In genomic region chr10:6511347-6511746, GRCh38 we compare ENCODE assay signal across 19 cellular contexts.
DNase-seq lines count a peak whose midpoint lies in the region; ATAC-seq, FAIRE-seq and TF ChIP-seq lines count a peak whose summit lies in the region.
"Had no signal": no experiment of that assay in that cellular context is flagged by ENCODE, and none has a peak within 500 bp of the region (broad histone marks: within the 10 kb centered on the region; RNA-seq: fewer than 3 reads in every experiment).

No MANE protein-coding gene starts in this region.

- H3F3A ChIP-seq in smooth muscle cell (ENCODE audit: low read depth) = no peaks in the 10 kb centered on the region

- H2AFZ ChIP-seq in HepG2 (ENCODE audit: low read length) (no peak overlapping the region), smooth muscle cell (ENCODE audit: low read depth) (no peak overlapping the region)

- DNase-seq in T-helper 1 cell (no peak), HepG2 (ENCODE audit: low spot score) (no peak), right lobe of liver (no peak), endodermal cell (no peak), smooth muscle cell (lab: John Stamatoyannopoulos, UW; ENCODE audit: unreplicated experiment) (no peak), kidney tubule cell (ENCODE audit: low spot score) (no peak)
- DNase-seq: CD8-positive, alpha-beta T cell; DMS79; H7; MG63; NCI-H1105; NCI-H1694; NCI-H510A treated with DMSO at 0.1 percent for 48 hours; NCI-H82 had no signal

- POLR2A ChIA-PET in HepG2 (lab: Yijun Ruan, JAX) = no interaction called here

- H3K4me2 ChIP-seq in HepG2 (ENCODE audit: low read depth, low read length) (no peak overlapping the region), smooth muscle cell (no peak overlapping the region)

- H3K4me3 ChIP-seq in HepG2 (replicated peaks in 1 of 3; ENCODE audit: insufficient read depth in 1 of 3, low read depth in 2 of 3, low read length in 3 of 3) = no peak overlapping the region
- no peak overlapping the region for H3K4me3 ChIP-seq in right lobe of liver
- H3K4me3 ChIP-seq in endodermal cell (ENCODE audit: low read length) = peak overlapping the region; percentile 24
- peak overlapping the region in 1 of 3 donors; percentile 34 for H3K4me3 ChIP-seq in skeletal muscle tissue (ENCODE audit: low read length in 3 of 3)
- no peak overlapping the region for H3K4me3 ChIP-seq in smooth muscle cell
- H3K4me3 ChIP-seq: MG63 had no signal

- H3K4me3 Mint-ChIP-seq in T-helper 1 cell treated with Interleukin-12 subunit alpha and Interleukin-12 subunit beta and Interleukin-4 antibody, amounts not matched to agents 30 μg/mL and 1 μg/mL, for 36 hours = no peak overlapping the region
- H3K4me3 Mint-ChIP-seq in endodermal cell = no peak overlapping the region
- H3K4me3 Mint-ChIP-seq: B cell; CD8-positive, alpha-beta T cell had no signal

- WGBS in HepG2 (ENCODE audit: low lambda C conversion rate) = 21% methylated on average over 6 of the region's 6 CpGs
- 84% methylated on average over 4 of the region's 6 CpGs for WGBS in right lobe of liver (ENCODE audit: insufficient coverage, low coverage, low lambda C conversion rate, missing lambda C conversion rate)
- WGBS in endodermal cell (ENCODE audit: insufficient coverage in 1 of 2, insufficient read length in 1 of 2), 2 experiments = 95 to 99% methylated on average over 6 of the region's 6 CpGs
- 98% methylated on average over 6 of the region's 6 CpGs for WGBS in smooth muscle cell (ENCODE audit: low lambda C conversion rate)

- no peaks in the 10 kb centered on the region for H3K36me3 ChIP-seq in HepG2 (replicated peaks in 1 of 2; ENCODE audit: control insufficient read depth in 1 of 2, insufficient read depth in 2 of 2, low read length in 2 of 2)
- H3K36me3 ChIP-seq in right lobe of liver = no peaks in the 10 kb centered on the region
- H3K36me3 ChIP-seq in endodermal cell (ENCODE audit: control insufficient read depth, insufficient read depth, low read length) = peaks cover 85% of the 10 kb centered on the region
- H3K36me3 ChIP-seq in skeletal muscle tissue (ENCODE audit: control insufficient read depth in 3 of 3, insufficient read depth in 3 of 3, low read length in 3 of 3) = peaks cover 6 to 28% (median 14%) of the 10 kb centered on the region in 3 donors
- H3K36me3 ChIP-seq in smooth muscle cell (ENCODE audit: low read depth) = no peaks in the 10 kb centered on the region
- H3K36me3 ChIP-seq: MG63 had no signal

- in situ Hi-C loops in HepG2 (cut with HindIII; ENCODE audit: extremely low pct_ligation_motif_present, low pct_unique_long_range_greater_than_20kb) = no loop called here

- peaks cover 66% of the 10 kb centered on the region for H3K4me1 Mint-ChIP-seq in T-helper 1 cell treated with Interleukin-12 subunit alpha and Interleukin-12 subunit beta and Interleukin-4 antibody, amounts not matched to agents 30 μg/mL and 1 μg/mL, for 36 hours (ENCODE audit: low read depth)
- H3K4me1 Mint-ChIP-seq in endodermal cell = peaks cover 3% of the 10 kb centered on the region
- H3K4me1 Mint-ChIP-seq: B cell had no signal

- TF ChIP-seq POLR2A in HepG2 (IDR thresholded peaks at IDR 0.05; ENCODE audit: insufficient read depth in 1 of 2, low read depth in 2 of 2, low read length in 2 of 2) = no peak
- no peak for TF ChIP-seq POLR2A in right lobe of liver (IDR thresholded peaks at IDR 0.05)

- H3K36me3 Mint-ChIP-seq in T-helper 1 cell treated with Interleukin-12 subunit alpha and Interleukin-12 subunit beta and Interleukin-4 antibody, amounts not matched to agents 30 μg/mL and 1 μg/mL, for 36 hours (ENCODE audit: low read depth) = peaks cover 82% of the 10 kb centered on the region
- H3K36me3 Mint-ChIP-seq in endodermal cell (ENCODE audit: low read depth) = peaks cover 69% of the 10 kb centered on the region

- H3K9me3 Mint-ChIP-seq in T-helper 1 cell treated with Interleukin-12 subunit alpha and Interleukin-12 subunit beta and Interleukin-4 antibody, amounts not matched to agents 30 μg/mL and 1 μg/mL, for 36 hours = peaks cover 21% of the 10 kb centered on the region
- H3K9me3 Mint-ChIP-seq in endodermal cell = peaks cover 25% of the 10 kb centered on the region
- H3K9me3 Mint-ChIP-seq: CD8-positive, alpha-beta T cell had no signal

- H4K20me1 ChIP-seq in HepG2 (ENCODE audit: insufficient read depth, low read length) (no peaks in the 10 kb centered on the region), smooth muscle cell (ENCODE audit: low read depth) (no peaks in the 10 kb centered on the region)

- no peaks in the 10 kb centered on the region for H3K27me3 Mint-ChIP-seq in T-helper 1 cell treated with Interleukin-12 subunit alpha and Interleukin-12 subunit beta and Interleukin-4 antibody, amounts not matched to agents 30 μg/mL and 1 μg/mL, for 36 hours (ENCODE audit: low read depth)
- no peaks in the 10 kb centered on the region for H3K27me3 Mint-ChIP-seq in endodermal cell (ENCODE audit: insufficient read depth)

- no TSS peak for BruUV-seq in HepG2 (replicated peaks; lab: Mats Ljungman, UMichigan)

- peak overlapping the region; percentile 36 for H3K27ac Mint-ChIP-seq in T-helper 1 cell treated with Interleukin-12 subunit alpha and Interleukin-12 subunit beta and Interleukin-4 antibody, amounts not matched to agents 30 μg/mL and 1 μg/mL, for 36 hours
- no peak overlapping the region for H3K27ac Mint-ChIP-seq in endodermal cell
- H3K27ac Mint-ChIP-seq: B cell; CD8-positive, alpha-beta T cell had no signal

- intact Hi-C loops in HepG2 (cut with micrococcal nuclease; ENCODE audit: unreplicated experiment) (no loop called here), right lobe of liver (cut with DNase I) (no loop called here)

- H3K27me3 ChIP-seq in HepG2 (ENCODE audit: control insufficient read depth in 1 of 2, insufficient read depth in 2 of 2, low read length in 2 of 2) = peaks cover 0 to 12% of the 10 kb centered on the region in 2 experiments; a peak in 2 of 5 replicates
- no peaks in the 10 kb centered on the region for H3K27me3 ChIP-seq in right lobe of liver
- no peaks in the 10 kb centered on the region for H3K27me3 ChIP-seq in endodermal cell (ENCODE audit: control insufficient read depth, insufficient read depth, low read length, poor library complexity, severe bottlenecking)
- H3K27me3 ChIP-seq in skeletal muscle tissue (ENCODE audit: control insufficient read depth in 3 of 3, insufficient read depth in 3 of 3, low read length in 3 of 3) = no peaks in the 10 kb centered on the region
- H3K27me3 ChIP-seq in smooth muscle cell (ENCODE audit: low read depth) = no peaks in the 10 kb centered on the region

- H3K9me3 ChIP-seq in HepG2 (ENCODE audit: low read length) (peaks cover 10% of the 10 kb centered on the region), right lobe of liver (no peaks in the 10 kb centered on the region), endodermal cell (ENCODE audit: control insufficient read depth, low read length) (peaks cover 32% of the 10 kb centered on the region), skeletal muscle tissue (ENCODE audit: control insufficient read depth in 3 of 3, low read length in 3 of 3) (no peaks in the 10 kb centered on the region), smooth muscle cell (replicated peaks; ENCODE audit: low read depth) (no peaks in the 10 kb centered on the region)
- H3K9me3 ChIP-seq: MG63 had no signal

- ATAC-seq in HepG2 = no peak
- no peak for ATAC-seq in right lobe of liver
- ATAC-seq: CD8-positive, alpha-beta T cell had no signal

- TF ChIP-seq CTCF in HepG2 (CRISPR knock-in tag; IDR thresholded peaks at IDR 0.05) (no peak), right lobe of liver (IDR thresholded peaks at IDR 0.05) (no peak), endodermal cell (conservative IDR thresholded peaks at IDR 0.05) (no peak), smooth muscle cell (IDR thresholded peaks at IDR 0.05; ENCODE audit: borderline replicate concordance, insufficient read depth, poor library complexity, severe bottlenecking) (no peak)

- no peak overlapping the region for H3K27ac ChIP-seq in HepG2 (ENCODE audit: extremely low read length, insufficient read depth, low read length)
- H3K27ac ChIP-seq in right lobe of liver = no peak overlapping the region
- H3K27ac ChIP-seq in endodermal cell (ENCODE audit: low read depth, low read length) = no peak overlapping the region
- peak overlapping the region; percentile 97 for H3K27ac ChIP-seq in skeletal muscle tissue (ENCODE audit: low read depth, low read length)
- H3K27ac ChIP-seq in smooth muscle cell (ENCODE audit: low read depth) = no peak overlapping the region
- H3K27ac ChIP-seq: 22Rv1 had no signal

- H3K79me2 ChIP-seq in HepG2 (ENCODE audit: insufficient read depth, low read length) = no peaks in the 10 kb centered on the region
- H3K79me2 ChIP-seq in smooth muscle cell (ENCODE audit: low read depth) = no peaks in the 10 kb centered on the region

- TF ChIP-seq RAD21 in HepG2 (CRISPR knock-in tag; IDR thresholded peaks at IDR 0.05) = no peak

- TF ChIP-seq EP300 in HepG2 (IDR thresholded peaks at IDR 0.05; ENCODE audit: low read depth in 2 of 2, low read length in 2 of 2) (no peak), HepG2 (CRISPR knock-in tag; IDR thresholded peaks at IDR 0.05; ENCODE audit: borderline replicate concordance) (no peak)

- H3K9ac ChIP-seq in HepG2 (ENCODE audit: insufficient read depth, low read depth, low read length) = no peak overlapping the region
- H3K9ac ChIP-seq in endodermal cell (ENCODE audit: extremely low read depth, low read length, poor library complexity, severe bottlenecking) = no peak overlapping the region
- no peak overlapping the region for H3K9ac ChIP-seq in skeletal muscle tissue (ENCODE audit: low read depth in 1 of 3, low read length in 3 of 3)
- H3K9ac ChIP-seq in smooth muscle cell (ENCODE audit: low read depth) = no peak overlapping the region

- CTCF ChIA-PET in HepG2 (lab: Yijun Ruan, JAX; ENCODE audit: low intra/inter-chr PET ratio, low total read pairs) = no interaction called here

- H3K4me1 ChIP-seq in HepG2 (ENCODE audit: insufficient read depth, low read length) (no peaks in the 10 kb centered on the region), right lobe of liver (no peaks in the 10 kb centered on the region), endodermal cell (ENCODE audit: control insufficient read depth, insufficient read depth, low read length) (peaks cover 1% of the 10 kb centered on the region), skeletal muscle tissue (ENCODE audit: control insufficient read depth in 3 of 3, insufficient read depth in 3 of 3, low read length in 3 of 3) (peaks cover 6 to 21% (median 10%) of the 10 kb centered on the region in 3 donors), smooth muscle cell (ENCODE audit: low read depth) (no peaks in the 10 kb centered on the region)

- FAIRE-seq in HepG2 (lab: Jason Lieb, UNC) = no peak
- FAIRE-seq: D721Med had no signal

TF ChIP-seq in HepG2, 621 proteins besides CTCF, POLR2A, EP300 and RAD21 (continues in another document):
- TF ChIP-seq ZNF879 (CRISPR knock-in tag; IDR thresholded peaks at IDR 0.05) = no peak
